In genomic region chr9:12060811-12061210, GRCh38 we compare ENCODE assay signal across 15 cellular contexts.
DNase-seq lines count a peak whose midpoint lies in the region; ATAC-seq and TF ChIP-seq lines count a peak whose summit lies in the region.
"Had no signal": no experiment of that assay in that cellular context is flagged by ENCODE, and none has a peak within 500 bp of the region (broad histone marks: within the 10 kb centered on the region; RNA-seq: fewer than 3 reads in every experiment).

No MANE protein-coding gene starts in this region.

- POLR2A ChIA-PET in RWPE1 (lab: Yijun Ruan, JAX; ENCODE audit: low non-redundant PET): no interaction called here

- H3K9me3 Mint-ChIP-seq in activated CD8-positive, alpha-beta memory T cell treated with anti-CD3 and anti-CD28 coated beads, Interleukin-2, amount 10 ng/mL, durations not matched to agents 7 days and 5 days (ENCODE audit: low read depth): peaks cover 14% of the 10 kb centered on the region

- TF ChIP-seq CTCF in RWPE1 (conservative IDR thresholded peaks at IDR 0.05; ENCODE audit: low read depth): no peak
- TF ChIP-seq CTCF in fibroblast of mammary gland (conservative IDR thresholded peaks at IDR 0.05; ENCODE audit: control insufficient read depth, insufficient read depth, low read depth, low read length): no peak

- DNase-seq in HPDE6-E6E7 (ENCODE audit: extremely low spot score): peak; percentile 2
- peak; percentile 21 for DNase-seq in RWPE1 (ENCODE audit: low spot score)
- DNase-seq in fibroblast of mammary gland (ENCODE audit: low read depth): peak; percentile 54
- peak; percentile 61 for DNase-seq in skeletal muscle cell (ENCODE audit: low read depth)
- no peak for DNase-seq in activated CD8-positive, alpha-beta memory T cell treated with anti-CD3 and anti-CD28 coated beads, Interleukin-2, amount 10 ng/mL, durations not matched to agents 7 days and 5 days
- DNase-seq in NCI-H1105 (lab: John Stamatoyannopoulos, UW): no peak
- DNase-seq in activated gamma-delta T cell (lab: John Stamatoyannopoulos, UW): no peak
- DNase-seq: ACHN; BE2C; C1 segment of cervical spinal cord; Caco-2; CD4-positive, CD25-positive, alpha-beta regulatory T cell; CD8-positive, alpha-beta memory T cell; GM23248 had no signal

- CTCF ChIA-PET in RWPE1 (lab: Yijun Ruan, JAX): interaction anchor here (0.6 kb wide), 1 partner anchor 33 kb away, joined by 3 read pairs; no protein-coding TSS in a partner anchor
- CTCF ChIA-PET in activated CD8-positive, alpha-beta memory T cell treated with anti-CD3 and anti-CD28 coated beads, Interleukin-2, amount 10 ng/mL, durations not matched to agents 7 days and 5 days (lab: Charles Lee): no interaction called here

- H3K4me1 Mint-ChIP-seq in activated CD8-positive, alpha-beta memory T cell treated with anti-CD3 and anti-CD28 coated beads, Interleukin-2, amount 10 ng/mL, durations not matched to agents 7 days and 5 days: no peaks in the 10 kb centered on the region
- H3K4me1 Mint-ChIP-seq: CD4-positive, CD25-positive, alpha-beta regulatory T cell; CD8-positive, alpha-beta memory T cell had no signal

- no peak overlapping the region for H3K4me3 Mint-ChIP-seq in activated CD8-positive, alpha-beta memory T cell treated with anti-CD3 and anti-CD28 coated beads, Interleukin-2, amount 10 ng/mL, durations not matched to agents 7 days and 5 days
- H3K4me3 Mint-ChIP-seq: CD4-positive, CD25-positive, alpha-beta regulatory T cell; CD8-positive, alpha-beta memory T cell had no signal

- H3K4me3 ChIP-seq in fibroblast of mammary gland (ENCODE audit: control insufficient read depth, low read depth, low read length) (no peak overlapping the region), skeletal muscle cell (ENCODE audit: low read depth, low read length) (no peak overlapping the region)
- H3K4me3 ChIP-seq: GM23248, HAP-1 had no signal

- H3K27ac Mint-ChIP-seq in activated CD8-positive, alpha-beta memory T cell treated with anti-CD3 and anti-CD28 coated beads, Interleukin-2, amount 10 ng/mL, durations not matched to agents 7 days and 5 days: no peak overlapping the region
- H3K27ac Mint-ChIP-seq: CD4-positive, CD25-positive, alpha-beta regulatory T cell; CD8-positive, alpha-beta memory T cell had no signal

- H3K36me3 Mint-ChIP-seq in activated CD8-positive, alpha-beta memory T cell treated with anti-CD3 and anti-CD28 coated beads, Interleukin-2, amount 10 ng/mL, durations not matched to agents 7 days and 5 days: no peaks in the 10 kb centered on the region
- H3K36me3 Mint-ChIP-seq: CD4-positive, CD25-positive, alpha-beta regulatory T cell; CD8-positive, alpha-beta memory T cell had no signal

- no peak overlapping the region for H3K27ac ChIP-seq in RWPE1
- H3K27ac ChIP-seq: GM23248 had no signal

- no peaks in the 10 kb centered on the region for H3K27me3 Mint-ChIP-seq in activated CD8-positive, alpha-beta memory T cell treated with anti-CD3 and anti-CD28 coated beads, Interleukin-2, amount 10 ng/mL, durations not matched to agents 7 days and 5 days
- H3K27me3 Mint-ChIP-seq: CD4-positive, CD25-positive, alpha-beta regulatory T cell; CD8-positive, alpha-beta memory T cell had no signal

- ATAC-seq in activated CD8-positive, alpha-beta memory T cell treated with anti-CD3 and anti-CD28 coated beads, Interleukin-2, amount 10 ng/mL, durations not matched to agents 7 days and 5 days: no peak

Comparison
In these comparisons a context has a peak if more than half of its experiments do, and no peak if none do; other contexts are left out.
1. DNase-seq: peak in HPDE6-E6E7 (single experiment), RWPE1 (single experiment), fibroblast of mammary gland (single experiment) and skeletal muscle cell (single experiment); none in activated CD8-positive, alpha-beta memory T cell treated with anti-CD3 and anti-CD28 coated beads, Interleukin-2, amount 10 ng/mL, durations not matched to agents 7 days and 5 days (single experiment), NCI-H1105 (single experiment) and activated gamma-delta T cell (single experiment).